ENCODE assay signal across 25 cellular contexts in genomic region chr17:57152916-57153528, GRCh38.
"Had no signal": no experiment of that assay in that cellular context is flagged by ENCODE, and none has a peak within 500 bp of the region (broad histone marks: within the 10 kb centered on the region; RNA-seq: fewer than 3 reads in every experiment).

No MANE protein-coding gene starts in this region.

- FAIRE-seq: kidney, urothelium cell line had no signal

- H3K9me3 ChIP-seq: left lung, lower lobe of right lung, neutrophil, right atrium auricular region, testis, thyroid gland, upper lobe of right lung had no signal

- H3K4me1 ChIP-seq: left lung, lower lobe of right lung, right atrium auricular region, stomach, testis, thyroid gland, upper lobe of right lung had no signal

- H3K36me3 ChIP-seq: left lung, lower lobe of right lung, neutrophil, right atrium auricular region, stomach, thyroid gland, upper lobe of right lung had no signal

- DNase-seq: hippocampal formation; kidney; left colon; left lung; lower lobe of right lung; mammary epithelial cell; mesenchymal stem cell; naive thymus-derived CD8-positive, alpha-beta T cell; occipital lobe; stimulated activated CD4-positive, alpha-beta T cell treated with anti-CD3 and anti-CD28 coated beads, Interleukin-12 subunit alpha, Interleukin-12 subunit beta, amount 100 ng/mL, for 4 hours; stimulated activated CD4-positive, alpha-beta T cell treated with anti-CD3 and anti-CD28 coated beads, Interleukin-15, amount 100 ng/mL, for 24 hours; stimulated activated CD4-positive, alpha-beta T cell treated with anti-CD3 and anti-CD28 coated beads, Interleukin-2, amount 100 ng/mL, for 24 hours; stimulated activated CD4-positive, alpha-beta T cell treated with anti-CD3 and anti-CD28 coated beads, Interleukin-4, amount 100 ng/mL, for 1 hour; stimulated activated naive B cell treated with anti-CD40 and anti-IgM and Interleukin-4, amounts not matched to agents 10 μg/mL and 1 μg/mL and 100 μg/mL, for 72 hours; stimulated activated naive CD8-positive, alpha-beta T cell treated with anti-CD3 and anti-CD28 coated beads, Interleukin-15, Interleukin-2, amounts not matched to agents 100 U/mL and 50 U/mL, for 24 hours; stomach; testis; thyroid gland; trophoblast cell; upper lobe of right lung had no signal

- H3K27me3 ChIP-seq: right atrium auricular region, testis, thyroid gland, upper lobe of right lung had no signal

- H3K27ac ChIP-seq: left lung, lower lobe of right lung, neutrophil, right atrium auricular region, skin epidermis, stomach, testis, thyroid gland, upper lobe of right lung had no signal

- H3K4me3 ChIP-seq: left lung, lower lobe of right lung, right atrium auricular region, skin epidermis, stomach, testis, thyroid gland, upper lobe of right lung had no signal

- ATAC-seq: left colon; left lung; lower lobe of right lung; naive thymus-derived CD8-positive, alpha-beta T cell; sciatic nerve; stimulated activated naive B cell treated with anti-CD40 and anti-IgM and Interleukin-4, amounts not matched to agents 10 μg/mL and 1 μg/mL and 100 μg/mL, for 72 hours; stimulated activated naive CD8-positive, alpha-beta T cell treated with anti-CD3 and anti-CD28 coated beads, Interleukin-15, Interleukin-2, amounts not matched to agents 100 U/mL and 50 U/mL, for 24 hours; upper lobe of right lung had no signal
